ENCODE assay signal across 19 cellular contexts in genomic region chr17:10579270-10579669, GRCh38. TPM values are rescaled to one million over a fixed set of nuclear protein-coding genes. Genes with fewer than 3 reads are reported as not detected.
A peak's percentile ranks its signal among the peaks of the same experiment; 100 is the strongest.
DNase-seq lines count a peak whose midpoint lies in the region; ATAC-seq, FAIRE-seq and TF ChIP-seq lines count a peak whose summit lies in the region.
"Had no signal": no experiment of that assay in that cellular context is flagged by ENCODE, and none has a peak within 500 bp of the region (broad histone marks: within the 10 kb centered on the region; RNA-seq: fewer than 3 reads in every experiment).

No MANE protein-coding gene starts in this region.

- H3K4me3 Mint-ChIP-seq in activated CD8-positive, alpha-beta T cell treated with anti-CD3 and anti-CD28 coated beads, Interleukin-2, amount 10 ng/mL, durations not matched to agents 7 days and 5 days, result no peak overlapping the region
- no peak overlapping the region for H3K4me3 Mint-ChIP-seq in activated CD8-positive, alpha-beta T cell treated with anti-CD3 and anti-CD28 coated beads for 36 hours
- H3K4me3 Mint-ChIP-seq: T-helper 2 cell treated with Interferon-gamma antibody and Interleukin-4, amounts not matched to agents 5 μg/mL and 100 μg/mL, for 36 hours had no signal

- CTCF ChIA-PET in activated CD8-positive, alpha-beta T cell treated with anti-CD3 and anti-CD28 coated beads, Interleukin-2, amount 10 ng/mL, durations not matched to agents 7 days and 5 days (lab: Charles Lee), result interaction anchor here (1.3 kb wide), 1 partner anchor 38 kb away, joined by 4 read pairs; no protein-coding TSS in a partner anchor
- CTCF ChIA-PET in activated CD8-positive, alpha-beta T cell treated with anti-CD3 and anti-CD28 coated beads for 36 hours (lab: Charles Lee), result interaction anchor here (1.1 kb wide), 1 partner anchor 38 kb away, joined by 3 read pairs; no protein-coding TSS in a partner anchor

- no peaks in the 10 kb centered on the region for H3K36me3 Mint-ChIP-seq in activated CD8-positive, alpha-beta T cell treated with anti-CD3 and anti-CD28 coated beads, Interleukin-2, amount 10 ng/mL, durations not matched to agents 7 days and 5 days (ENCODE audit: low read depth)
- no peaks in the 10 kb centered on the region for H3K36me3 Mint-ChIP-seq in activated CD8-positive, alpha-beta T cell treated with anti-CD3 and anti-CD28 coated beads for 36 hours (ENCODE audit: low read depth)

- intact Hi-C loops in activated CD8-positive, alpha-beta T cell treated with anti-CD3 and anti-CD28 coated beads for 36 hours (cut with micrococcal nuclease), result no loop called here

- no peaks in the 10 kb centered on the region for H3K9me3 Mint-ChIP-seq in activated CD8-positive, alpha-beta T cell treated with anti-CD3 and anti-CD28 coated beads, Interleukin-2, amount 10 ng/mL, durations not matched to agents 7 days and 5 days (ENCODE audit: insufficient read depth)
- no peaks in the 10 kb centered on the region for H3K9me3 Mint-ChIP-seq in activated CD8-positive, alpha-beta T cell treated with anti-CD3 and anti-CD28 coated beads for 36 hours
- H3K9me3 Mint-ChIP-seq: T-helper 2 cell treated with Interferon-gamma antibody and Interleukin-4, amounts not matched to agents 5 μg/mL and 100 μg/mL, for 36 hours had no signal

- H3K4me1 Mint-ChIP-seq in activated CD8-positive, alpha-beta T cell treated with anti-CD3 and anti-CD28 coated beads, Interleukin-2, amount 10 ng/mL, durations not matched to agents 7 days and 5 days (ENCODE audit: low read depth), result no peaks in the 10 kb centered on the region
- no peaks in the 10 kb centered on the region for H3K4me1 Mint-ChIP-seq in activated CD8-positive, alpha-beta T cell treated with anti-CD3 and anti-CD28 coated beads for 36 hours (ENCODE audit: low read depth)

- H3K27me3 Mint-ChIP-seq in activated CD8-positive, alpha-beta T cell treated with anti-CD3 and anti-CD28 coated beads, Interleukin-2, amount 10 ng/mL, durations not matched to agents 7 days and 5 days (ENCODE audit: low read depth), result peaks cover 7% of the 10 kb centered on the region
- peaks cover under 1% of the 10 kb centered on the region for H3K27me3 Mint-ChIP-seq in activated CD8-positive, alpha-beta T cell treated with anti-CD3 and anti-CD28 coated beads for 36 hours

- peak; percentile 14 for DNase-seq in GM18507 (ENCODE audit: extremely low spot score, insufficient read length, low read depth)
- peak; percentile 50 for DNase-seq in M059J (ENCODE audit: low read depth)
- peak; percentile 87 for DNase-seq in myocyte (ENCODE audit: low read depth)
- DNase-seq in COLO668 (lab: John Stamatoyannopoulos, UW; ENCODE audit: unreplicated experiment), result no peak
- DNase-seq in activated CD8-positive, alpha-beta T cell treated with anti-CD3 and anti-CD28 coated beads, Interleukin-2, amount 10 ng/mL, durations not matched to agents 7 days and 5 days, result no peak
- DNase-seq in activated CD8-positive, alpha-beta T cell treated with anti-CD3 and anti-CD28 coated beads for 36 hours, result no peak
- DNase-seq: activated CD4-positive, alpha-beta T cell treated with anti-CD3 and anti-CD28 coated beads, Interleukin-2, amount 50 U/mL, for 1 hour; amniotic stem cell; C1 segment of cervical spinal cord; cerebellar nuclear complex; DMS79 treated with DMSO at 0.1 percent for 48 hours; left ventricle myocardium inferior; NCI-H187 treated with DMSO at 0.1 percent for 48 hours; NCI-H748 treated with DMSO at 0.1 percent for 48 hours; stomach had no signal

- peak; percentile 73 for FAIRE-seq in GM18507 (lab: Jason Lieb, UNC)

- H3K27ac Mint-ChIP-seq in activated CD8-positive, alpha-beta T cell treated with anti-CD3 and anti-CD28 coated beads, Interleukin-2, amount 10 ng/mL, durations not matched to agents 7 days and 5 days, result no peak overlapping the region
- no peak overlapping the region for H3K27ac Mint-ChIP-seq in activated CD8-positive, alpha-beta T cell treated with anti-CD3 and anti-CD28 coated beads for 36 hours
- H3K27ac Mint-ChIP-seq: T-helper 2 cell treated with Interferon-gamma antibody and Interleukin-4, amounts not matched to agents 5 μg/mL and 100 μg/mL, for 36 hours had no signal

- TF ChIP-seq CTCF in activated CD8-positive, alpha-beta T cell treated with anti-CD3 and anti-CD28 coated beads for 36 hours (IDR thresholded peaks at IDR 0.05), result no peak

- ATAC-seq in GM21825 (IDR thresholded peaks at IDR 0.05; ENCODE audit: unreplicated experiment) (peak; percentile 61), HG03469 (IDR thresholded peaks at IDR 0.05; ENCODE audit: unreplicated experiment) (no peak)
- ATAC-seq in activated CD8-positive, alpha-beta T cell treated with anti-CD3 and anti-CD28 coated beads, Interleukin-2, amount 10 ng/mL, durations not matched to agents 7 days and 5 days, result no peak
- no peak for ATAC-seq in activated CD8-positive, alpha-beta T cell treated with anti-CD3 and anti-CD28 coated beads for 36 hours
- ATAC-seq: Right ventricle myocardium inferior had no signal

- POLR2A ChIA-PET in activated CD8-positive, alpha-beta T cell treated with anti-CD3 and anti-CD28 coated beads, Interleukin-2, amount 10 ng/mL, durations not matched to agents 7 days and 5 days (lab: Charles Lee), result interaction anchor here (0.6 kb wide), 1 partner anchor 1265 kb away, joined by 3 read pairs; no protein-coding TSS in a partner anchor
- POLR2A ChIA-PET in activated CD8-positive, alpha-beta T cell treated with anti-CD3 and anti-CD28 coated beads for 36 hours (lab: Charles Lee), result no interaction called here

RNA-seq across cellular contexts. Expression of gene MYH2, which starts 29.8 kb away (rescaled TPM):
- not detected in 2 replicates for total RNA-seq in M059J (2014; rRNA removed; shearing (Covaris generic))
- total RNA-seq in myocyte, result 17.2 and 32.5 TPM in 2 replicates
- polyA plus RNA-seq in myocyte (2012), result 25.9 TPM
- not detected for total RNA-seq in activated CD8-positive, alpha-beta T cell treated with anti-CD3 and anti-CD28 coated beads, Interleukin-2, amount 10 ng/mL, durations not matched to agents 7 days and 5 days
- total RNA-seq in activated CD8-positive, alpha-beta T cell treated with anti-CD3 and anti-CD28 coated beads for 36 hours, result not detected
- total RNA-seq: Right ventricle myocardium inferior had no signal

Comparison
In these comparisons a context has a peak if more than half of its experiments do, and no peak if none do; other contexts are left out.
1. DNase-seq: peak in GM18507 (single experiment), M059J (single experiment) and myocyte (single experiment); none in COLO668 (single experiment), activated CD8-positive, alpha-beta T cell treated with anti-CD3 and anti-CD28 coated beads, Interleukin-2, amount 10 ng/mL, durations not matched to agents 7 days and 5 days (single experiment) and activated CD8-positive, alpha-beta T cell treated with anti-CD3 and anti-CD28 coated beads for 36 hours (single experiment).
2. RNA of gene MYH2, which starts 29.8 kb away (total RNA-seq): 17.2 to 32.5 TPM in myocyte; not detected in M059J, not detected in activated CD8-positive, alpha-beta T cell treated with anti-CD3 and anti-CD28 coated beads, Interleukin-2, amount 10 ng/mL, durations not matched to agents 7 days and 5 days and not detected in activated CD8-positive, alpha-beta T cell treated with anti-CD3 and anti-CD28 coated beads for 36 hours; every median in the first group is over 10 times any median in the second.